In genomic region chrX:39439910-39440733, GRCh38 we compare ENCODE assay signal across 8 cellular contexts.
DNase-seq lines count a peak whose midpoint lies in the region; ATAC-seq and TF ChIP-seq lines count a peak whose summit lies in the region.

No MANE protein-coding gene starts in this region.

- no peak overlapping the region for H2AK5ac ChIP-seq in mesenchymal stem cell (ENCODE audit: low read length, severe bottlenecking)

- H3K9ac ChIP-seq in MM.1S (ENCODE audit: low read length) (peak overlapping the region; percentile 73), mesenchymal stem cell (ENCODE audit: low read length) (no peak overlapping the region)

- H2BK12ac ChIP-seq in mesenchymal stem cell (ENCODE audit: low read length in 2 of 2), result no peak overlapping the region

- no peak overlapping the region for H2BK5ac ChIP-seq in mesenchymal stem cell (ENCODE audit: low read depth, low read length, poor library complexity, severe bottlenecking)

- DNase-seq in MM.1S (peak; percentile 75), transverse colon (no peak), mucosa of gallbladder (ENCODE audit: low spot score) (no peak), mesenchymal stem cell (no peak), EL (no peak)
- DNase-seq in naive thymus-derived CD4-positive, alpha-beta T cell, result no peak

- peak overlapping the region in 6 of 10 donors; percentile 14 to 63 (median 39) for H3K4me3 Mint-ChIP-seq in naive thymus-derived CD4-positive, alpha-beta T cell

- no peak for TF ChIP-seq POLR2A in transverse colon (IDR thresholded peaks at IDR 0.05)

- no peak overlapping the region for H2BK120ac ChIP-seq in mesenchymal stem cell (ENCODE audit: low read depth, low read length)

- peak overlapping the region in 4 of 9 donors; percentile 76 to 92 (median 82) for H3K27ac Mint-ChIP-seq in naive thymus-derived CD4-positive, alpha-beta T cell

- 70% methylated on average over 11 of the region's 11 CpGs; no CpG with 5 or more reads in 1 of the 2 donors for WGBS in transverse colon (ENCODE audit: low coverage in 1 of 2), 2 donors
- WGBS in mesenchymal stem cell, result 77% methylated on average over 10 of the region's 11 CpGs

- H3K36me3 ChIP-seq in MM.1S (replicated peaks; ENCODE audit: insufficient read depth, low read length) (no peaks in the 10 kb centered on the region), transverse colon (no peaks in the 10 kb centered on the region), mesenchymal stem cell (ENCODE audit: control insufficient read depth in 1 of 2, insufficient read depth in 2 of 2, low read depth in 1 of 2, low read length in 2 of 2) (no peaks in the 10 kb centered on the region)
- no peaks in the 10 kb centered on the region for H3K36me3 ChIP-seq in naive thymus-derived CD4-positive, alpha-beta T cell (ENCODE audit: control insufficient read depth in 2 of 3, insufficient read depth in 3 of 3, low read length in 3 of 3)

- TF ChIP-seq EP300 in transverse colon (IDR thresholded peaks at IDR 0.05; ENCODE audit: low read depth), result no peak

- no peaks in the 10 kb centered on the region for H3K9me3 ChIP-seq in MM.1S (replicated peaks; ENCODE audit: insufficient read depth, low read length)
- H3K9me3 ChIP-seq in naive thymus-derived CD4-positive, alpha-beta T cell (ENCODE audit: control insufficient read depth in 2 of 3, low read length in 3 of 3), result peaks cover 0 to 4% (median 0%) of the 10 kb centered on the region in 3 experiments
- no peaks in the 10 kb centered on the region for H3K9me3 ChIP-seq in transverse colon
- H3K9me3 ChIP-seq in mesenchymal stem cell (ENCODE audit: control insufficient read depth, low read length), result peaks cover 10% of the 10 kb centered on the region

- H3K27me3 Mint-ChIP-seq in naive thymus-derived CD4-positive, alpha-beta T cell, result no peaks in the 10 kb centered on the region

- H3K36me3 Mint-ChIP-seq in naive thymus-derived CD4-positive, alpha-beta T cell, result peaks cover 0 to 11% (median 0%) of the 10 kb centered on the region in 5 donors

- ATAC-seq in GM18861 (IDR thresholded peaks at IDR 0.05; ENCODE audit: unreplicated experiment), result peak; percentile 51
- ATAC-seq in GM21576 (IDR thresholded peaks at IDR 0.05; ENCODE audit: unreplicated experiment), result peak; percentile 61
- ATAC-seq in naive thymus-derived CD4-positive, alpha-beta T cell, result peak; percentile 24

- H3K4me2 ChIP-seq in MM.1S (ENCODE audit: low read depth, low read length) (peak overlapping the region; percentile 79), mesenchymal stem cell (ENCODE audit: low read length, poor library complexity, severe bottlenecking) (no peak overlapping the region)

- no peak overlapping the region for H2BK15ac ChIP-seq in mesenchymal stem cell (ENCODE audit: low read depth, poor library complexity, severe bottlenecking)

- H3K4me3 ChIP-seq in MM.1S (ENCODE audit: low read length) (peak overlapping the region; percentile 48), transverse colon (no peak overlapping the region), mesenchymal stem cell (ENCODE audit: insufficient read depth in 1 of 2, low read depth in 1 of 2, low read length in 2 of 2) (no peak overlapping the region)
- no peak overlapping the region for H3K4me3 ChIP-seq in naive thymus-derived CD4-positive, alpha-beta T cell (ENCODE audit: low read length)

- intact Hi-C loops in naive thymus-derived CD4-positive, alpha-beta T cell (cut with micrococcal nuclease), result loop anchor here (10.0 kb wide), 1 partner anchor 275 kb away; no protein-coding TSS in a partner anchor
- intact Hi-C loops in transverse colon (cut with DNase I; ENCODE audit: low total_unique reads), result no loop called here

- in situ Hi-C loops in transverse colon (cut with MboI; ENCODE audit: low pct_ligation_motif_present in 1 of 4, low pct_unique_long_range_greater_than_20kb in 1 of 4, low sequenced_read_pairs in 3 of 4), result no loop called here

- H4K91ac ChIP-seq in mesenchymal stem cell (ENCODE audit: low read length), result no peak overlapping the region

- H3F3A ChIP-seq in MM.1S (ENCODE audit: insufficient read depth, low read length), result peaks cover 9% of the 10 kb centered on the region

- H3K79me1 ChIP-seq in mesenchymal stem cell (replicated peaks; ENCODE audit: low read length, poor library complexity, severe bottlenecking), result no peaks in the 10 kb centered on the region

- H3K27me3 ChIP-seq in MM.1S (replicated peaks; ENCODE audit: insufficient read depth, low read length) (no peaks in the 10 kb centered on the region), transverse colon (no peaks in the 10 kb centered on the region), mesenchymal stem cell (ENCODE audit: control insufficient read depth in 1 of 2, insufficient read depth in 1 of 2, low read length in 2 of 2) (peaks cover 0 to 68% of the 10 kb centered on the region in 2 experiments)
- H3K27me3 ChIP-seq in naive thymus-derived CD4-positive, alpha-beta T cell (ENCODE audit: control insufficient read depth in 2 of 2, insufficient read depth in 2 of 2, low read length in 2 of 2), result no peaks in the 10 kb centered on the region

- H2AFZ ChIP-seq in MM.1S (ENCODE audit: low read length), result peak overlapping the region; percentile 84
- no peak overlapping the region for H2AFZ ChIP-seq in mesenchymal stem cell (ENCODE audit: low read depth, low read length)

- H4K20me1 ChIP-seq in MM.1S (ENCODE audit: insufficient read depth, low read length), result no peaks in the 10 kb centered on the region

- TF ChIP-seq CTCF in MM.1S (IDR thresholded peaks at IDR 0.05; ENCODE audit: low read length) (no peak), transverse colon (IDR thresholded peaks at IDR 0.05) (no peak)

- H3K9me2 ChIP-seq in MM.1S (replicated peaks; ENCODE audit: insufficient read depth, low read length), result no peaks in the 10 kb centered on the region

- no peaks in the 10 kb centered on the region for H3K79me2 ChIP-seq in MM.1S (ENCODE audit: low read length)

- H3K14ac ChIP-seq in mesenchymal stem cell (ENCODE audit: low read length in 2 of 2), result no peak overlapping the region

- H3K23ac ChIP-seq in mesenchymal stem cell (ENCODE audit: low read length in 2 of 2), result no peak overlapping the region

- H3K18ac ChIP-seq in mesenchymal stem cell (ENCODE audit: low read depth in 1 of 2, low read length in 2 of 2), result peak overlapping the region in 1 of 2 experiments; percentile 24

- H3K4me1 Mint-ChIP-seq in naive thymus-derived CD4-positive, alpha-beta T cell, result peaks cover 0 to 35% (median 15%) of the 10 kb centered on the region in 7 donors

- H3K27ac ChIP-seq in MM.1S (ENCODE audit: low read length) (peak overlapping the region; percentile 95), transverse colon (no peak overlapping the region), mesenchymal stem cell (ENCODE audit: low read length, poor library complexity, severe bottlenecking) (no peak overlapping the region)
- H3K27ac ChIP-seq in naive thymus-derived CD4-positive, alpha-beta T cell (ENCODE audit: low read depth, low read length), result no peak overlapping the region

- H3K4me1 ChIP-seq in MM.1S (ENCODE audit: low read length), result peaks cover 27% of the 10 kb centered on the region
- peaks cover 0 to 6% of the 10 kb centered on the region in 2 donors for H3K4me1 ChIP-seq in naive thymus-derived CD4-positive, alpha-beta T cell (ENCODE audit: control insufficient read depth in 2 of 2, insufficient read depth in 2 of 2, low read length in 2 of 2)
- H3K4me1 ChIP-seq in transverse colon, result no peaks in the 10 kb centered on the region
- no peaks in the 10 kb centered on the region for H3K4me1 ChIP-seq in mesenchymal stem cell (ENCODE audit: control insufficient read depth, insufficient read depth, low read depth, low read length)

- CTCF ChIA-PET in naive thymus-derived CD4-positive, alpha-beta T cell (lab: Charles Lee), result no interaction called here

- peaks cover 0 to 9% (median 2%) of the 10 kb centered on the region in 11 donors for H3K9me3 Mint-ChIP-seq in naive thymus-derived CD4-positive, alpha-beta T cell

- no peak overlapping the region for H3K4ac ChIP-seq in mesenchymal stem cell (ENCODE audit: low read depth in 1 of 2, low read length in 2 of 2)

- POLR2A ChIA-PET in naive thymus-derived CD4-positive, alpha-beta T cell (lab: Charles Lee), result no interaction called here

- no peak overlapping the region for H4K8ac ChIP-seq in mesenchymal stem cell (ENCODE audit: low read length)
